Comparison of ENCODE assay signal across 12 cellular contexts in the genomic region with DNA sequence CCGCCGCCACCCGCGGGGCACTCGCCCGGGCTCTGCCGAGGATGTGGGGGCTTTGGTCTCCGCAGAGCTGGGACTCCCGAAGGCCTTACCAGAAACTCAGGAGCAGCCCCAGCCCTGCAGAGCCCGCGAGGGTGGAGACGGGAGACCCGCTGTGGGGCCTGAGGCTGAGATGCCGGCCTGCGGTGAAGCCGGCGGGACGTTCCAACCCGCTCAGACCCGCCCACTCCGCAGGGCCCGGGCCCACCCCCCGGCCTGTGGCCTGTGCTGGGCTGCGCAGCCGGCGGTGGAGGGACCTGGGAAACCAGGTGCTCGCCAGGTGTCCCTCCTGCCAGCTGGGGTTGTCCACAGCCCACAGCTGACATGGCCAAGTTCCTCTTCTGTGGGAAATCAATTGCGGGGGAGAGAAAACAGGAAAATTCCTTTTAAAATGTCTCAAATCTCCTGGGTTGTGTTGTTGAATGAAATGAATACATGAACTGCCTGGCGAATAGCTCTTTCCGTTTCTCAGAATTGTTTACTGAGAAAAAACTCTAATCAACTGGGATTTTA. TPM values are rescaled to one million over a fixed set of nuclear protein-coding genes. Genes with fewer than 3 reads are reported as not detected.
DNase-seq lines count a peak whose midpoint lies in the region; ATAC-seq and TF ChIP-seq lines count a peak whose summit lies in the region.
"Had no signal": no experiment of that assay in that cellular context is flagged by ENCODE, and none has a peak within 500 bp of the region (broad histone marks: within the 10 kb centered on the region; RNA-seq: fewer than 3 reads in every experiment).

No MANE protein-coding gene starts in this region.

- no peaks in the 10 kb centered on the region for H3K9me3 ChIP-seq in prostate gland

- DNase-seq in DMS153 (lab: John Stamatoyannopoulos, UW) (peak; percentile 32), cerebellar cortex (ENCODE audit: low spot score) (peak; percentile 17), inferior parietal cortex (ENCODE audit: extremely low spot score) (peak; percentile 6), prostate gland (ENCODE audit: low spot score) (peak; percentile 68), A172 (ENCODE audit: low spot score) (no peak), H4 (ENCODE audit: low spot score) (no peak)
- DNase-seq: activated effector memory CD4-positive, alpha-beta T cell treated with Interleukin-2 at 50 U/mL for 16 hours; NCI-H774 had no signal

- peak overlapping the region; percentile 84 to 92 for H3K27ac ChIP-seq in prostate gland

- H3K4me1 ChIP-seq in prostate gland (replicated peaks), result no peaks in the 10 kb centered on the region

- ATAC-seq in GM21619 (IDR thresholded peaks at IDR 0.05; ENCODE audit: unreplicated experiment) (no peak), GM18502 (IDR thresholded peaks at IDR 0.05; ENCODE audit: poor library complexity, unreplicated experiment) (no peak)
- ATAC-seq: HCT116 had no signal

- H3K36me3 ChIP-seq in prostate gland, result no peaks in the 10 kb centered on the region

- peak; percentile 55 for TF ChIP-seq POLR2A in prostate gland (IDR thresholded peaks at IDR 0.05)

- 3% methylated on average over 27 of the region's 30 CpGs for WGBS in prostate gland

- TF ChIP-seq CTCF in prostate gland (IDR thresholded peaks at IDR 0.05), result no peak

- peak overlapping the region; percentile 41 to 44 for H3K4me3 ChIP-seq in prostate gland

- intact Hi-C loops in prostate gland (cut with DNase I), result no loop called here

- H3K27me3 ChIP-seq in prostate gland (replicated peaks; ENCODE audit: insufficient read depth), result no peaks in the 10 kb centered on the region

RNA-seq across cellular contexts. Expression of gene IRX4, which starts 48.9 kb away (rescaled TPM):
- 10 to 100 TPM in 1 of 2 donors, 1 to 10 TPM in 1; 1.8 to 30.0 TPM for total RNA-seq in prostate gland
- not detected in 2 replicates for total RNA-seq in A172 (2014; rRNA removed; shearing (Covaris generic))
- not detected in 2 replicates for total RNA-seq in H4 (2014; rRNA removed; shearing (Covaris generic))
- total RNA-seq: temporal lobe had no signal

Comparison
In these comparisons a context has a peak if more than half of its experiments do, and no peak if none do; other contexts are left out.
1. DNase-seq: peak in DMS153 (single experiment), cerebellar cortex (single experiment), inferior parietal cortex (single experiment) and prostate gland (single experiment); none in A172 (single experiment) and H4 (single experiment).